In genomic region chr21:38241029-38241740, GRCh38 we compare ENCODE assay signal across 14 cellular contexts. TPM values are rescaled to one million over a fixed set of nuclear protein-coding genes. Genes with fewer than 3 reads are reported as not detected.
DNase-seq lines count a peak whose midpoint lies in the region; ATAC-seq and TF ChIP-seq lines count a peak whose summit lies in the region.
"Had no signal": no experiment of that assay in that cellular context is flagged by ENCODE, and none has a peak within 500 bp of the region (broad histone marks: within the 10 kb centered on the region; RNA-seq: fewer than 3 reads in every experiment).

No MANE protein-coding gene starts in this region.

- H3K36me3 ChIP-seq in BJ (ENCODE audit: control insufficient read depth, insufficient read depth, low read length) (no peaks in the 10 kb centered on the region), SJSA1 (no peaks in the 10 kb centered on the region), osteoblast (ENCODE audit: insufficient read depth, low read length) (no peaks in the 10 kb centered on the region), vagina (no peaks in the 10 kb centered on the region)
- H3K36me3 ChIP-seq: BE2C had no signal

- CTCF ChIA-PET in BJ (lab: Yijun Ruan, JAX): no interaction called here

- TF ChIP-seq CTCF in BJ (IDR thresholded peaks at IDR 0.05; ENCODE audit: insufficient read depth, low read depth, low read length): no peak
- TF ChIP-seq CTCF in foreskin fibroblast (IDR thresholded peaks at IDR 0.05; ENCODE audit: low read depth, low read length): no peak
- TF ChIP-seq CTCF in osteoblast (IDR thresholded peaks at IDR 0.05; ENCODE audit: extremely low read depth, low read depth, low read length): no peak
- no peak for TF ChIP-seq CTCF in vagina (IDR thresholded peaks at IDR 0.05)

- H3K4me1 ChIP-seq in SJSA1 (replicated peaks) (peaks cover 49% of the 10 kb centered on the region), osteoblast (ENCODE audit: insufficient read depth, low read length) (peaks cover 35% of the 10 kb centered on the region), vagina (no peaks in the 10 kb centered on the region)
- H3K4me1 ChIP-seq: BE2C had no signal

- no peaks in the 10 kb centered on the region for H4K20me1 ChIP-seq in osteoblast (ENCODE audit: insufficient read depth, low read length)

- POLR2A ChIA-PET in BJ (lab: Charles Lee): no interaction called here

- H3K4me2 ChIP-seq in osteoblast (ENCODE audit: insufficient read depth, low read length): peak overlapping the region; percentile 43

- H3K9me3 ChIP-seq in SJSA1 (replicated peaks): no peaks in the 10 kb centered on the region
- H3K9me3 ChIP-seq in osteoblast (ENCODE audit: low read depth, low read length): no peaks in the 10 kb centered on the region
- H3K9me3 ChIP-seq in vagina: no peaks in the 10 kb centered on the region
- H3K9me3 ChIP-seq: BE2C had no signal

- H2AFZ ChIP-seq in osteoblast (ENCODE audit: low read length): peak overlapping the region; percentile 67

- H3K27me3 ChIP-seq in BJ (ENCODE audit: control insufficient read depth, insufficient read depth, low read length) (no peaks in the 10 kb centered on the region), SJSA1 (replicated peaks) (no peaks in the 10 kb centered on the region; the same call in 1 of the 2 replicates), osteoblast (ENCODE audit: insufficient read depth, low read length) (no peaks in the 10 kb centered on the region), vagina (no peaks in the 10 kb centered on the region)
- H3K27me3 ChIP-seq: BE2C had no signal

- TF ChIP-seq POLR2A in vagina (IDR thresholded peaks at IDR 0.05): no peak

- H3K79me2 ChIP-seq in osteoblast (ENCODE audit: insufficient read depth, low read length): no peaks in the 10 kb centered on the region

- H3K4me3 ChIP-seq in BJ (ENCODE audit: low read depth, low read length): no peak overlapping the region
- no peak overlapping the region for H3K4me3 ChIP-seq in SJSA1
- no peak overlapping the region for H3K4me3 ChIP-seq in foreskin fibroblast (ENCODE audit: low read depth in 1 of 2, low read length in 2 of 2)
- no peak overlapping the region for H3K4me3 ChIP-seq in osteoblast (ENCODE audit: insufficient read depth, low read length)
- H3K4me3 ChIP-seq in vagina: no peak overlapping the region

- H3K27ac ChIP-seq in SJSA1 (peak overlapping the region; percentile 89), osteoblast (ENCODE audit: low read depth, low read length) (peak overlapping the region; percentile 77), vagina (no peak overlapping the region)

- DNase-seq in BJ (ENCODE audit: low read depth) (peak; percentile 31), SJSA1 (ENCODE audit: low read depth in 1 of 2, low spot score in 2 of 2) (peak; percentile 63 to 72), foreskin fibroblast (peak; percentile 50 to 54), osteoblast (ENCODE audit: insufficient read length, low spot score, missing footprints) (peak; percentile 65), GF-D8 (lab: John Stamatoyannopoulos, UW) (no peak), HCEC 1CT (no peak), vagina (ENCODE audit: extremely low spot score in 2 of 2) (no peak)
- DNase-seq: activated CD4-positive, alpha-beta T cell treated with anti-CD3 and anti-CD28 coated beads for 4 hours; BE2C; central memory CD4-positive, alpha-beta T cell; erythroblast; Kasumi-1; T-cell had no signal

- intact Hi-C loops in vagina (cut with DNase I): no loop called here

- no peak for ATAC-seq in GM21723 (IDR thresholded peaks at IDR 0.05; ENCODE audit: unreplicated experiment)
- ATAC-seq: T-cell had no signal

RNA-seq across cellular contexts. Expression of gene KCNJ15, which starts 15.6 kb away (rescaled TPM):
- 0.02 and 0.18 TPM in 2 replicates for polyA plus RNA-seq in BJ (2011; rRNA removed)
- polyA minus RNA-seq in BJ (2011; rRNA and poly(A)+ RNA removed): 0.81 TPM in 1 of 2 replicates, not detected in the other
- total RNA-seq in SJSA1 (2014; rRNA removed; shearing (Covaris generic)): 0.05 TPM in 1 of 2 replicates, not detected in the other
- total RNA-seq in osteoblast (10.0 and 10.1 TPM in 2 replicates), vagina (12.3 TPM)

Comparison
In these comparisons a context has a peak if more than half of its experiments do, and no peak if none do; other contexts are left out.
1. DNase-seq: peak in BJ (single experiment), SJSA1 (2 of 2), foreskin fibroblast (2 of 2) and osteoblast (single experiment); none in GF-D8 (single experiment), HCEC 1CT (single experiment) and vagina (0 of 2).
2. RNA of gene KCNJ15, which starts 15.6 kb away (total RNA-seq): 12.3 TPM in vagina (single experiment) and 10.0 to 10.1 TPM in osteoblast; 0.05 TPM in SJSA1; every median in the first group is over 10 times any median in the second.